ENCODE assay signal across 19 cellular contexts in genomic region chr17:50679008-50679544, GRCh38. TPM values are rescaled to one million over a fixed set of nuclear protein-coding genes. Genes with fewer than 3 reads are reported as not detected.
DNase-seq lines count a peak whose midpoint lies in the region; ATAC-seq, FAIRE-seq and TF ChIP-seq lines count a peak whose summit lies in the region.
"Had no signal": no experiment of that assay in that cellular context is flagged by ENCODE, and none has a peak within 500 bp of the region (broad histone marks: within the 10 kb centered on the region; RNA-seq: fewer than 3 reads in every experiment).

No MANE protein-coding gene starts in this region.

- DNase-seq in MCF 10A (ENCODE audit: unreplicated experiment): no peak
- DNase-seq in breast epithelium (ENCODE audit: low spot score in 2 of 2): no peak
- DNase-seq in Panc1 (ENCODE audit: low read depth, low spot score): no peak
- DNase-seq in left lobe of liver (ENCODE audit: low spot score): peak; percentile 54
- DNase-seq in posterior vena cava (ENCODE audit: low spot score): peak; percentile 49
- DNase-seq in activated naive CD4-positive, alpha-beta T cell treated with anti-CD3 and anti-CD28 coated beads, Interleukin-2, amount 50 U/mL, for 16 hours: no peak
- DNase-seq in GM12892 (ENCODE audit: insufficient read length): no peak
- DNase-seq in stimulated activated CD4-positive, alpha-beta T cell treated with anti-CD3 and anti-CD28 coated beads, Interleukin-4, amount 100 ng/mL, for 24 hours: no peak
- DNase-seq: 8988T; ACHN; CD4-positive, CD25-positive, alpha-beta regulatory T cell; DMS153; DND-41; GDM1; HCEC 1CT had no signal

- H3K27ac Mint-ChIP-seq in MCF 10A (ENCODE audit: low read depth, unreplicated experiment): no peak overlapping the region
- H3K27ac Mint-ChIP-seq: CD4-positive, CD25-positive, alpha-beta regulatory T cell had no signal

- H3K4me1 Mint-ChIP-seq in MCF 10A (ENCODE audit: insufficient read depth, unreplicated experiment): peaks cover 17% of the 10 kb centered on the region

- no peak overlapping the region for H3K4me3 Mint-ChIP-seq in MCF 10A (ENCODE audit: unreplicated experiment)
- H3K4me3 Mint-ChIP-seq: CD4-positive, CD25-positive, alpha-beta regulatory T cell had no signal

- ATAC-seq in Panc1 (no peak), left lobe of liver (peak; percentile 28)

- H3K9me3 ChIP-seq in breast epithelium (no peaks in the 10 kb centered on the region), Panc1 (ENCODE audit: control insufficient read depth, insufficient read depth, low read depth, low read length) (no peaks in the 10 kb centered on the region)
- H3K9me3 ChIP-seq: BLaER1 treated with 17β-estradiol and CSF1 and Interleukin-3, amounts not matched to agents 10 nM and 100 nM had no signal

- intact Hi-C loops in MCF 10A (cut with micrococcal nuclease): no loop called here
- intact Hi-C loops in breast epithelium (cut with DNase I; ENCODE audit: low total_unique reads): no loop called here
- intact Hi-C loops in Panc1 (cut with micrococcal nuclease; ENCODE audit: unreplicated experiment): no loop called here
- intact Hi-C loops in posterior vena cava (cut with DNase I): no loop called here

- in situ Hi-C loops in Panc1 (cut with HindIII; ENCODE audit: low pct_unique_long_range_greater_than_20kb, low sequenced_read_pairs): no loop called here

- H3K27me3 ChIP-seq in breast epithelium (no peaks in the 10 kb centered on the region), Panc1 (ENCODE audit: control insufficient read depth, insufficient read depth, low read length) (no peaks in the 10 kb centered on the region)
- H3K27me3 ChIP-seq: BLaER1 treated with 17β-estradiol and CSF1 and Interleukin-3, amounts not matched to agents 10 nM and 100 nM had no signal

- BruUV-seq in MCF 10A (replicated peaks; lab: Mats Ljungman, UMichigan) (TSS peak; percentile 3), Panc1 (replicated peaks; lab: Mats Ljungman, UMichigan) (TSS peak; percentile 48)

- no peaks in the 10 kb centered on the region for H3K4me1 ChIP-seq in breast epithelium
- peaks cover 9% of the 10 kb centered on the region for H3K4me1 ChIP-seq in Panc1 (ENCODE audit: control insufficient read depth, insufficient read depth, low read length)

- no peaks in the 10 kb centered on the region for H3K36me3 ChIP-seq in breast epithelium
- no peaks in the 10 kb centered on the region for H3K36me3 ChIP-seq in Panc1 (ENCODE audit: control insufficient read depth, insufficient read depth, low read length)
- H3K36me3 ChIP-seq: BLaER1 treated with 17β-estradiol and CSF1 and Interleukin-3, amounts not matched to agents 10 nM and 100 nM had no signal

- H3K27ac ChIP-seq in breast epithelium: no peak overlapping the region
- peak overlapping the region; percentile 49; the same call in 1 of the 2 replicates for H3K27ac ChIP-seq in Panc1 (ENCODE audit: low read length)
- H3K27ac ChIP-seq: BLaER1 treated with 17β-estradiol and CSF1 and Interleukin-3, amounts not matched to agents 10 nM and 100 nM; HL-60 had no signal

- no peaks in the 10 kb centered on the region for H3K27me3 Mint-ChIP-seq in MCF 10A (ENCODE audit: insufficient read depth, unreplicated experiment)
- H3K27me3 Mint-ChIP-seq: CD4-positive, CD25-positive, alpha-beta regulatory T cell had no signal

- H3K4me3 ChIP-seq in breast epithelium (no peak overlapping the region), Panc1 (ENCODE audit: low read depth in 2 of 2, low read length in 2 of 2) (no peak overlapping the region)
- H3K4me3 ChIP-seq: BLaER1 treated with 17β-estradiol and CSF1 and Interleukin-3, amounts not matched to agents 10 nM and 100 nM had no signal

- H3K36me3 Mint-ChIP-seq in MCF 10A (ENCODE audit: insufficient read depth, unreplicated experiment): peaks cover 73% of the 10 kb centered on the region
- H3K36me3 Mint-ChIP-seq: CD4-positive, CD25-positive, alpha-beta regulatory T cell had no signal

- POLR2A ChIA-PET in MCF 10A (lab: Yijun Ruan, JAX) (interaction anchor here (0.7 to 1.6 kb wide), 3 partner anchors 12 to 128 kb away, joined by 3 to 5 read pairs (median 3); no protein-coding TSS in a partner anchor), Panc1 (lab: Charles Lee) (no interaction called here)

- no peak for TF ChIP-seq POLR2A in breast epithelium (IDR thresholded peaks at IDR 0.05)
- TF ChIP-seq POLR2A in GM12892 (IDR thresholded peaks at IDR 0.05; ENCODE audit: low read depth, low read length): no peak

- no peak for FAIRE-seq in GM12892 (lab: Jason Lieb, UNC)
- FAIRE-seq: GM19239, H1 had no signal

- no peaks in the 10 kb centered on the region for H3K9me3 Mint-ChIP-seq in MCF 10A (ENCODE audit: unreplicated experiment)
- H3K9me3 Mint-ChIP-seq: CD4-positive, CD25-positive, alpha-beta regulatory T cell had no signal

- no peak for TF ChIP-seq CTCF in MCF 10A (IDR thresholded peaks at IDR 0.05; ENCODE audit: unreplicated experiment)
- no peak for TF ChIP-seq CTCF in breast epithelium (IDR thresholded peaks at IDR 0.05)
- no peak for TF ChIP-seq CTCF in Panc1 (IDR thresholded peaks at IDR 0.05)

- CTCF ChIA-PET in MCF 10A (lab: Yijun Ruan, JAX) (interaction anchor here (0.6 to 9.0 kb wide), 7 partner anchors 9 to 564 kb away, joined by 3 to 118 read pairs (median 3); partner anchors contain the start of gene ABCC3), Panc1 (lab: Charles Lee) (interaction anchor here (0.7 kb wide), 1 partner anchor 146 kb away, joined by 3 read pairs; no protein-coding TSS in a partner anchor)

RNA-seq across cellular contexts. Expression of gene ANKRD40, which starts 28.6 kb away (rescaled TPM):
- total RNA-seq in MCF 10A (2022) (42.2 and 46.4 TPM in 2 replicates), breast epithelium (10 to 100 TPM; 36.7 to 68.6 (median 38.1) TPM), Panc1 (2021; ENCODE audit: unreplicated experiment) (57.2 TPM), left lobe of liver (15.6 TPM), posterior vena cava (10 to 100 TPM; 57.4 to 77.3 TPM)
- polyA plus RNA-seq in Panc1 (2012; ENCODE audit: insufficient read length): 28.2 TPM
- 11.2 TPM for polyA plus RNA-seq in GM12892 (2012; ENCODE audit: missing spikeins)

RNA-seq across cellular contexts. Expression of gene LUC7L3, which starts 40.3 kb away (rescaled TPM):
- total RNA-seq in MCF 10A (2022) (99.4 and 108 TPM in 2 replicates), breast epithelium (100 to 1,000 TPM in 2 of 3 donors, 10 to 100 TPM in 1; 70.7 to 161 (median 104) TPM), Panc1 (2021; ENCODE audit: unreplicated experiment) (136 TPM), left lobe of liver (43.6 TPM), posterior vena cava (10 to 100 TPM; 82.0 to 92.5 TPM)
- 97.6 TPM for polyA plus RNA-seq in Panc1 (2012; ENCODE audit: insufficient read length)
- 158 TPM for polyA plus RNA-seq in GM12892 (2012; ENCODE audit: missing spikeins)

RNA-seq across cellular contexts. Expression of gene ABCC3, which starts 44.4 kb away (rescaled TPM):
- total RNA-seq in MCF 10A (2022) (209 and 293 TPM in 2 replicates), breast epithelium (100 to 1,000 TPM in 1 of 3 donors, 10 to 100 TPM in 1, 1 to 10 TPM in 1; 6.1 to 122 (median 81.0) TPM), Panc1 (2021; ENCODE audit: unreplicated experiment) (128 TPM), left lobe of liver (326 TPM), posterior vena cava (10 to 100 TPM; 13.1 to 19.8 TPM)
- 188 TPM for polyA plus RNA-seq in Panc1 (2012; ENCODE audit: insufficient read length)
- 0.89 TPM for polyA plus RNA-seq in GM12892 (2012; ENCODE audit: missing spikeins)

Comparison
In these comparisons a context has a peak if more than half of its experiments do, and no peak if none do; other contexts are left out.
1. DNase-seq: peak in left lobe of liver (single experiment) and posterior vena cava (single experiment); none in MCF 10A (single experiment), breast epithelium (0 of 2), Panc1 (single experiment), activated naive CD4-positive, alpha-beta T cell treated with anti-CD3 and anti-CD28 coated beads, Interleukin-2, amount 50 U/mL, for 16 hours (single experiment), GM12892 (single experiment) and stimulated activated CD4-positive, alpha-beta T cell treated with anti-CD3 and anti-CD28 coated beads, Interleukin-4, amount 100 ng/mL, for 24 hours (single experiment).